ENCODE assay signal across 1 cellular context in genomic region chr3:124512881-124513609, GRCh38.
A peak's percentile ranks its signal among the peaks of the same experiment; 100 is the strongest.
TF ChIP-seq lines count a peak whose summit lies in the region.

No MANE protein-coding gene starts in this region.

TF ChIP-seq in HepG2, 621 proteins besides CTCF, POLR2A, EP300 and RAD21 (continued from another document and continues in another):
- TF ChIP-seq ZNF276 (CRISPR knock-in tag; IDR thresholded peaks at IDR 0.05; ENCODE audit: low read depth) (no peak), THAP7 (CRISPR knock-in tag; IDR thresholded peaks at IDR 0.05) (no peak), BRF2 (CRISPR knock-in tag; IDR thresholded peaks at IDR 0.05) (no peak), ZNF782 (CRISPR knock-in tag; IDR thresholded peaks at IDR 0.05; ENCODE audit: borderline replicate concordance) (no peak), NR3C1 (CRISPR knock-in tag; IDR thresholded peaks at IDR 0.05) (no peak), ZNF652 (CRISPR knock-in tag; IDR thresholded peaks at IDR 0.05; ENCODE audit: borderline replicate concordance, low read depth) (no peak), HBP1 (CRISPR knock-in tag; IDR thresholded peaks at IDR 0.05; ENCODE audit: low read depth) (no peak), POLR2AphosphoS2 (IDR thresholded peaks at IDR 0.05; ENCODE audit: low read depth, low read length) (no peak), SKI (IDR thresholded peaks at IDR 0.05; ENCODE audit: partially characterized antibody) (no peak), TEAD3 (CRISPR knock-in tag; optimal IDR thresholded peaks at IDR 0.05; ENCODE audit: borderline replicate concordance) (peak; percentile 87), RBAK (CRISPR knock-in tag; IDR thresholded peaks at IDR 0.05) (no peak), MTF2 (CRISPR knock-in tag; IDR thresholded peaks at IDR 0.05; ENCODE audit: borderline replicate concordance) (no peak), SRSF1 (optimal IDR thresholded peaks at IDR 0.05; ENCODE audit: low read depth, low read length) (no peak), ZNF446 (CRISPR knock-in tag; IDR thresholded peaks at IDR 0.05) (no peak), THAP8 (CRISPR knock-in tag; IDR thresholded peaks at IDR 0.05; ENCODE audit: borderline replicate concordance) (no peak), SNRNP70 (IDR thresholded peaks at IDR 0.05; ENCODE audit: low read depth, low read length) (no peak), NR1H2 (CRISPR knock-in tag; IDR thresholded peaks at IDR 0.05; ENCODE audit: borderline replicate concordance, low read depth) (no peak), FOXO1 (CRISPR knock-in tag; IDR thresholded peaks at IDR 0.05) (peak; percentile 41; the same call in 1 of the 2 replicates), E2F5 (CRISPR knock-in tag; conservative IDR thresholded peaks at IDR 0.05) (no peak), ZNF691 (CRISPR knock-in tag; IDR thresholded peaks at IDR 0.05; ENCODE audit: borderline replicate concordance, low read depth) (no peak), TGIF2 (CRISPR knock-in tag; IDR thresholded peaks at IDR 0.05) (no peak), SP5 (CRISPR knock-in tag; IDR thresholded peaks at IDR 0.05; ENCODE audit: borderline replicate concordance, low read depth) (peak; percentile 41; the same call in 1 of the 2 replicates), ZNF138 (CRISPR knock-in tag; IDR thresholded peaks at IDR 0.05; ENCODE audit: low read depth) (no peak), HMGXB3 (CRISPR knock-in tag; IDR thresholded peaks at IDR 0.05; ENCODE audit: borderline replicate concordance) (no peak), ZFYVE20 (CRISPR knock-in tag; IDR thresholded peaks at IDR 0.05; ENCODE audit: borderline replicate concordance, low read depth) (no peak), ZNF780A (CRISPR knock-in tag; IDR thresholded peaks at IDR 0.05) (no peak), HIC2 (CRISPR knock-in tag; IDR thresholded peaks at IDR 0.05; ENCODE audit: low read depth) (no peak), GATAD2A (CRISPR knock-in tag; IDR thresholded peaks at IDR 0.05) (peak; percentile 72), MAFF (IDR thresholded peaks at IDR 0.05; ENCODE audit: low read depth, low read length) (peak; percentile 47; the same call in 1 of the 2 replicates), ELF1 (CRISPR knock-in tag; IDR thresholded peaks at IDR 0.05) (no peak), ZNF709 (CRISPR knock-in tag; IDR thresholded peaks at IDR 0.05) (no peak), TFDP2 (CRISPR knock-in tag; IDR thresholded peaks at IDR 0.05) (no peak), IKZF5 (CRISPR knock-in tag; IDR thresholded peaks at IDR 0.05) (peak; percentile 50; the same call in 1 of the 2 replicates), NR2C2 (CRISPR knock-in tag; IDR thresholded peaks at IDR 0.05; ENCODE audit: borderline replicate concordance) (no peak), HNF1B (CRISPR knock-in tag; IDR thresholded peaks at IDR 0.05) (peak; percentile 51; the same call in 1 of the 2 replicates), ZBTB1 (CRISPR knock-in tag; IDR thresholded peaks at IDR 0.05; ENCODE audit: borderline replicate concordance) (no peak), CENPX (CRISPR knock-in tag; IDR thresholded peaks at IDR 0.05) (no peak), PATZ1 (CRISPR knock-in tag; IDR thresholded peaks at IDR 0.05) (peak; percentile 77)
